24 cellular contexts compared by ENCODE assay signal in genomic region chrX:38845426-38845825, GRCh38. TPM values are rescaled to one million over a fixed set of nuclear protein-coding genes. Genes with fewer than 3 reads are reported as not detected.
A peak's percentile ranks its signal among the peaks of the same experiment; 100 is the strongest.
DNase-seq lines count a peak whose midpoint lies in the region; ATAC-seq, FAIRE-seq and TF ChIP-seq lines count a peak whose summit lies in the region.
"Had no signal": no experiment of that assay in that cellular context is flagged by ENCODE, and none has a peak within 500 bp of the region (broad histone marks: within the 10 kb centered on the region; RNA-seq: fewer than 3 reads in every experiment).

No MANE protein-coding gene starts in this region.

- no peaks in the 10 kb centered on the region for H3K27me3 Mint-ChIP-seq in astrocyte (ENCODE audit: low read depth, unreplicated experiment)
- no peaks in the 10 kb centered on the region for H3K27me3 Mint-ChIP-seq in naive thymus-derived CD4-positive, alpha-beta T cell
- no peaks in the 10 kb centered on the region for H3K27me3 Mint-ChIP-seq in effector memory CD8-positive, alpha-beta T cell

- H3K27ac ChIP-seq in astrocyte (ENCODE audit: low read depth, low read length) (no peak overlapping the region), layer of hippocampus (ENCODE audit: low read depth, low read length) (peak overlapping the region; percentile 17)
- no peak overlapping the region for H3K27ac ChIP-seq in naive thymus-derived CD4-positive, alpha-beta T cell (ENCODE audit: low read depth, low read length)
- H3K27ac ChIP-seq: Peyer's patch had no signal

- FAIRE-seq in astrocyte (lab: Jason Lieb, UNC): peak; percentile 43
- FAIRE-seq: G401.6, GM12892 had no signal

- H3K27me3 ChIP-seq in astrocyte (ENCODE audit: insufficient read depth, low read length) (no peaks in the 10 kb centered on the region), layer of hippocampus (ENCODE audit: control insufficient read depth, insufficient read depth, low read length) (no peaks in the 10 kb centered on the region)
- no peaks in the 10 kb centered on the region for H3K27me3 ChIP-seq in naive thymus-derived CD4-positive, alpha-beta T cell (ENCODE audit: control insufficient read depth in 2 of 2, insufficient read depth in 2 of 2, low read length in 2 of 2)
- H3K27me3 ChIP-seq: Peyer's patch had no signal

- no peak overlapping the region for H3K9ac ChIP-seq in astrocyte (ENCODE audit: low read length)

- DNase-seq in NCI-H748 (lab: John Stamatoyannopoulos, UW; ENCODE audit: unreplicated experiment) (peak; percentile 51), NCI-H748 treated with DMSO at 0.1 percent for 48 hours (lab: John Stamatoyannopoulos, UW) (no peak), astrocyte (ENCODE audit: low read depth) (no peak), amniotic stem cell (lab: John Stamatoyannopoulos, UW) (no peak)
- no peak for DNase-seq in naive thymus-derived CD4-positive, alpha-beta T cell
- DNase-seq in effector memory CD8-positive, alpha-beta T cell: no peak
- DNase-seq in activated CD8-positive, alpha-beta memory T cell treated with anti-CD3 and anti-CD28 coated beads for 24 hours: no peak
- DNase-seq: 8988T; CD8-positive, alpha-beta T cell; KG1; NCI-H1092 treated with DMSO at 0.1 percent for 48 hours; NCI-H1436 treated with DMSO at 0.1 percent for 48 hours; NCI-H2029 treated with DMSO at 0.1 percent for 48 hours; NCI-H2227 treated with DMSO at 0.1 percent for 48 hours; NCI-H510A treated with DMSO at 0.1 percent for 48 hours; NCI-H82; Peyer's patch had no signal

- H3K4me3 Mint-ChIP-seq in astrocyte (ENCODE audit: unreplicated experiment): no peak overlapping the region
- no peak overlapping the region for H3K4me3 Mint-ChIP-seq in naive thymus-derived CD4-positive, alpha-beta T cell
- H3K4me3 Mint-ChIP-seq in effector memory CD8-positive, alpha-beta T cell: no peak overlapping the region
- H3K4me3 Mint-ChIP-seq: CD8-positive, alpha-beta T cell; GM23338 had no signal

- CTCF ChIA-PET in naive thymus-derived CD4-positive, alpha-beta T cell (lab: Charles Lee): no interaction called here

- no peaks in the 10 kb centered on the region for H3K9me3 ChIP-seq in astrocyte (ENCODE audit: insufficient read depth, low read depth, low read length)
- no peaks in the 10 kb centered on the region for H3K9me3 ChIP-seq in naive thymus-derived CD4-positive, alpha-beta T cell (ENCODE audit: control insufficient read depth in 2 of 3, low read length in 3 of 3)
- H3K9me3 ChIP-seq: Peyer's patch had no signal

- no peak overlapping the region for H2AFZ ChIP-seq in astrocyte (ENCODE audit: low read depth, low read length)
- H2AFZ ChIP-seq: GM23338 had no signal

- POLR2A ChIA-PET in naive thymus-derived CD4-positive, alpha-beta T cell (lab: Charles Lee): no interaction called here

- intact Hi-C loops in naive thymus-derived CD4-positive, alpha-beta T cell (cut with micrococcal nuclease): loop anchor here in 1 of 2 donors (5.0 kb wide), 1 partner anchor 38 kb away; no protein-coding TSS in a partner anchor

- no peaks in the 10 kb centered on the region for H3K4me1 Mint-ChIP-seq in astrocyte (ENCODE audit: low read depth, unreplicated experiment)
- peaks cover 4 to 18% (median 10%) of the 10 kb centered on the region in 7 donors for H3K4me1 Mint-ChIP-seq in naive thymus-derived CD4-positive, alpha-beta T cell
- H3K4me1 Mint-ChIP-seq in effector memory CD8-positive, alpha-beta T cell (ENCODE audit: low read depth in 2 of 2): peaks cover 0 to 2% of the 10 kb centered on the region in 2 donors

- no peak for ATAC-seq in naive thymus-derived CD4-positive, alpha-beta T cell
- ATAC-seq in effector memory CD8-positive, alpha-beta T cell (replicated peaks): no peak
- ATAC-seq: CD8-positive, alpha-beta T cell; GM23338; HCT116; SK-N-SH treated with all-trans-retinoic acid at 6 μM for 48 hours had no signal

- TF ChIP-seq CTCF in astrocyte (IDR thresholded peaks at IDR 0.05; ENCODE audit: insufficient read depth, low read depth, low read length): no peak

- H3K4me3 ChIP-seq in astrocyte (ENCODE audit: insufficient read depth, low read depth, low read length): no peak overlapping the region
- no peak overlapping the region for H3K4me3 ChIP-seq in naive thymus-derived CD4-positive, alpha-beta T cell (ENCODE audit: low read length)
- H3K4me3 ChIP-seq: GM23338, Peyer's patch had no signal

- H3K27ac Mint-ChIP-seq in astrocyte (ENCODE audit: unreplicated experiment): no peak overlapping the region
- H3K27ac Mint-ChIP-seq in naive thymus-derived CD4-positive, alpha-beta T cell: no peak overlapping the region
- H3K27ac Mint-ChIP-seq in effector memory CD8-positive, alpha-beta T cell: no peak overlapping the region
- H3K27ac Mint-ChIP-seq: CD8-positive, alpha-beta T cell; GM23338 had no signal

- no peaks in the 10 kb centered on the region for H3K36me3 ChIP-seq in astrocyte (ENCODE audit: insufficient read depth, low read length)
- H3K36me3 ChIP-seq in naive thymus-derived CD4-positive, alpha-beta T cell (ENCODE audit: control insufficient read depth in 2 of 3, insufficient read depth in 3 of 3, low read length in 3 of 3): no peaks in the 10 kb centered on the region
- H3K36me3 ChIP-seq: Peyer's patch had no signal

- H3K4me1 ChIP-seq in astrocyte (ENCODE audit: insufficient read depth, low read length): no peaks in the 10 kb centered on the region
- H3K4me1 ChIP-seq in naive thymus-derived CD4-positive, alpha-beta T cell (ENCODE audit: control insufficient read depth in 2 of 2, insufficient read depth in 2 of 2, low read length in 2 of 2): peaks cover 0 to 5% of the 10 kb centered on the region in 2 donors
- H3K4me1 ChIP-seq: Peyer's patch had no signal

- H3K4me2 ChIP-seq in astrocyte (ENCODE audit: low read length): no peak overlapping the region
- H3K4me2 ChIP-seq: GM23338 had no signal

- no peaks in the 10 kb centered on the region for H3K9me3 Mint-ChIP-seq in astrocyte (ENCODE audit: unreplicated experiment)
- peaks cover 0 to 3% (median 0%) of the 10 kb centered on the region in 11 donors for H3K9me3 Mint-ChIP-seq in naive thymus-derived CD4-positive, alpha-beta T cell
- H3K9me3 Mint-ChIP-seq in effector memory CD8-positive, alpha-beta T cell: no peaks in the 10 kb centered on the region
- H3K9me3 Mint-ChIP-seq: CD8-positive, alpha-beta T cell; GM23338 had no signal

- no peaks in the 10 kb centered on the region for H4K20me1 ChIP-seq in astrocyte (ENCODE audit: insufficient read depth, low read length)

- H3K79me2 ChIP-seq in astrocyte (ENCODE audit: insufficient read depth, low read length): no peaks in the 10 kb centered on the region

- H3K36me3 Mint-ChIP-seq in astrocyte (ENCODE audit: low read depth, unreplicated experiment): no peaks in the 10 kb centered on the region
- H3K36me3 Mint-ChIP-seq in naive thymus-derived CD4-positive, alpha-beta T cell: no peaks in the 10 kb centered on the region
- no peaks in the 10 kb centered on the region for H3K36me3 Mint-ChIP-seq in effector memory CD8-positive, alpha-beta T cell (ENCODE audit: insufficient read depth)
- H3K36me3 Mint-ChIP-seq: CD8-positive, alpha-beta T cell had no signal

RNA-seq across cellular contexts. Expression of gene MID1IP1, which starts 44.2 kb away (rescaled TPM):
- 40.4 and 46.0 TPM in 2 replicates for total RNA-seq in astrocyte
- total RNA-seq in naive thymus-derived CD4-positive, alpha-beta T cell: 10 to 100 TPM; 16.4 to 61.7 (median 55.0) TPM
- polyA plus RNA-seq in naive thymus-derived CD4-positive, alpha-beta T cell: 10 to 100 TPM; 15.7 to 23.9 TPM
- total RNA-seq: HT1080 had no signal
